ENCODE assay signal across 25 cellular contexts in genomic region chr2:121662651-121663050, GRCh38.
"Had no signal": no experiment of that assay in that cellular context is flagged by ENCODE, and none has a peak within 500 bp of the region (broad histone marks: within the 10 kb centered on the region; RNA-seq: fewer than 3 reads in every experiment).

No MANE protein-coding gene starts in this region.

- H3K4me1 Mint-ChIP-seq: activated B cell treated with CpG ODN at 0.5 μM for 24 hours; activated CD8-positive, alpha-beta memory T cell treated with anti-CD3 and anti-CD28 coated beads, Interleukin-2, amount 10 ng/mL, durations not matched to agents 7 days and 5 days; nephron had no signal

- H3K4me2 ChIP-seq: hepatocyte had no signal

- H3K27ac Mint-ChIP-seq: activated B cell treated with CpG ODN at 0.5 μM for 24 hours; activated CD8-positive, alpha-beta memory T cell treated with anti-CD3 and anti-CD28 coated beads, Interleukin-2, amount 10 ng/mL, durations not matched to agents 7 days and 5 days; activated CD8-positive, alpha-beta T cell treated with anti-CD3 and anti-CD28 coated beads for 36 hours; activated naive CD4-positive, alpha-beta T cell treated with anti-CD3 and anti-CD28 coated beads, Interleukin-2, amount 50 U/mL, for 24 hours; activated naive CD8-positive, alpha-beta T cell treated with anti-CD3 and anti-CD28 coated beads, Interleukin-2, amount 50 U/mL, for 24 hours; activated T-helper 2 cell treated with anti-CD3 and anti-CD28 coated beads, Interferon-gamma antibody, Interleukin-2, Interleukin-4, amounts not matched to agents 10 μg/mL and 5 μg/mL and 100 μg/mL, durations not matched to agents 14 hours and 24 hours and 36 hours; nephron; stimulated activated naive B cell treated with anti-CD40 and anti-IgM and Interleukin-4, amounts not matched to agents 10 μg/mL and 1 μg/mL and 100 μg/mL, for 72 hours had no signal

- H3K4me1 ChIP-seq: right lobe of liver, tibial nerve had no signal

- H3K36me3 ChIP-seq: gastrocnemius medialis, right lobe of liver had no signal

- H3K27me3 ChIP-seq: gastrocnemius medialis, hepatocyte, right lobe of liver, tibial nerve had no signal

- H3K27me3 Mint-ChIP-seq: activated B cell treated with CpG ODN at 0.5 μM for 24 hours; activated CD8-positive, alpha-beta memory T cell treated with anti-CD3 and anti-CD28 coated beads, Interleukin-2, amount 10 ng/mL, durations not matched to agents 7 days and 5 days; activated CD8-positive, alpha-beta T cell treated with anti-CD3 and anti-CD28 coated beads for 36 hours; activated naive CD4-positive, alpha-beta T cell treated with anti-CD3 and anti-CD28 coated beads, Interleukin-2, amount 50 U/mL, for 24 hours; activated naive CD8-positive, alpha-beta T cell treated with anti-CD3 and anti-CD28 coated beads, Interleukin-2, amount 50 U/mL, for 24 hours; stimulated activated naive B cell treated with anti-CD40 and anti-IgM and Interleukin-4, amounts not matched to agents 10 μg/mL and 1 μg/mL and 100 μg/mL, for 72 hours had no signal

- H3K4me3 ChIP-seq: gastrocnemius medialis, hepatocyte, right lobe of liver, tibial nerve had no signal

- H3K4me3 Mint-ChIP-seq: activated B cell treated with CpG ODN at 0.5 μM for 24 hours; activated CD8-positive, alpha-beta memory T cell treated with anti-CD3 and anti-CD28 coated beads, Interleukin-2, amount 10 ng/mL, durations not matched to agents 7 days and 5 days; activated CD8-positive, alpha-beta T cell treated with anti-CD3 and anti-CD28 coated beads for 36 hours; activated naive CD4-positive, alpha-beta T cell treated with anti-CD3 and anti-CD28 coated beads, Interleukin-2, amount 50 U/mL, for 24 hours; activated naive CD8-positive, alpha-beta T cell treated with anti-CD3 and anti-CD28 coated beads, Interleukin-2, amount 50 U/mL, for 24 hours; nephron; stimulated activated naive B cell treated with anti-CD40 and anti-IgM and Interleukin-4, amounts not matched to agents 10 μg/mL and 1 μg/mL and 100 μg/mL, for 72 hours had no signal

- ATAC-seq: activated CD8-positive, alpha-beta memory T cell treated with anti-CD3 and anti-CD28 coated beads, Interleukin-2, amount 10 ng/mL, durations not matched to agents 7 days and 5 days; activated CD8-positive, alpha-beta T cell treated with anti-CD3 and anti-CD28 coated beads for 36 hours; activated naive CD8-positive, alpha-beta T cell treated with anti-CD3 and anti-CD28 coated beads, Interleukin-2, amount 50 U/mL, for 24 hours; gastrocnemius medialis; left cardiac atrium; right lobe of liver; stimulated activated naive B cell treated with anti-CD40 and anti-IgM and Interleukin-4, amounts not matched to agents 10 μg/mL and 1 μg/mL and 100 μg/mL, for 72 hours had no signal

- H3K9me3 Mint-ChIP-seq: activated B cell treated with CpG ODN at 0.5 μM for 24 hours; activated CD8-positive, alpha-beta T cell treated with anti-CD3 and anti-CD28 coated beads for 36 hours; activated naive CD4-positive, alpha-beta T cell treated with anti-CD3 and anti-CD28 coated beads, Interleukin-2, amount 50 U/mL, for 24 hours; activated naive CD8-positive, alpha-beta T cell treated with anti-CD3 and anti-CD28 coated beads, Interleukin-2, amount 50 U/mL, for 24 hours; activated T-helper 2 cell treated with anti-CD3 and anti-CD28 coated beads, Interferon-gamma antibody, Interleukin-2, Interleukin-4, amounts not matched to agents 10 μg/mL and 5 μg/mL and 100 μg/mL, durations not matched to agents 14 hours and 24 hours and 36 hours; nephron; stimulated activated naive B cell treated with anti-CD40 and anti-IgM and Interleukin-4, amounts not matched to agents 10 μg/mL and 1 μg/mL and 100 μg/mL, for 72 hours had no signal

- H3K79me2 ChIP-seq: hepatocyte had no signal

- H3K27ac ChIP-seq: epithelial cell of prostate, gastrocnemius medialis, hepatocyte, right lobe of liver, tibial nerve had no signal

- H2AFZ ChIP-seq: hepatocyte had no signal

- H3K9me3 ChIP-seq: gastrocnemius medialis, right lobe of liver, tibial nerve had no signal

- DNase-seq: activated B cell treated with CpG ODN at 0.5 μM for 24 hours; activated CD4-positive, alpha-beta T cell treated with anti-CD3 and anti-CD28 coated beads, Interleukin-2, amount 50 U/mL, for 1 hour; activated CD8-positive, alpha-beta memory T cell treated with anti-CD3 and anti-CD28 coated beads, Interleukin-2, amount 10 ng/mL, durations not matched to agents 7 days and 5 days; activated CD8-positive, alpha-beta T cell treated with anti-CD3 and anti-CD28 coated beads for 36 hours; activated naive CD8-positive, alpha-beta T cell treated with anti-CD3 and anti-CD28 coated beads, Interleukin-2, amount 50 U/mL, for 24 hours; activated T-cell treated with anti-CD3 and anti-CD28 coated beads, Interleukin-2, amount 50 U/mL, for 48 hours; amygdala; central memory CD4-positive, alpha-beta T cell; dermis blood vessel endothelial cell; effector CD4-positive, alpha-beta T cell; gastrocnemius medialis; glutamatergic neuron; left cardiac atrium; left ventricle myocardium superior; right lobe of liver; small intestine; stimulated activated CD4-positive, alpha-beta T cell treated with anti-CD3 and anti-CD28 coated beads, Interleukin-4, amount 100 ng/mL, for 4 hours; stimulated activated naive B cell treated with anti-CD40 and anti-IgM and Interleukin-4, amounts not matched to agents 10 μg/mL and 1 μg/mL and 100 μg/mL, for 72 hours; T-helper 2 cell had no signal
